29 cellular contexts compared by ENCODE assay signal in genomic region chr5:173279166-173279565, GRCh38. TPM values are rescaled to one million over a fixed set of nuclear protein-coding genes. Genes with fewer than 3 reads are reported as not detected.
A peak's percentile ranks its signal among the peaks of the same experiment; 100 is the strongest.
DNase-seq lines count a peak whose midpoint lies in the region; ATAC-seq and TF ChIP-seq lines count a peak whose summit lies in the region.
"Had no signal": no experiment of that assay in that cellular context is flagged by ENCODE, and none has a peak within 500 bp of the region (broad histone marks: within the 10 kb centered on the region; RNA-seq: fewer than 3 reads in every experiment).

No MANE protein-coding gene starts in this region.

- H3K36me3 ChIP-seq in cardiac muscle cell (no peaks in the 10 kb centered on the region), heart right ventricle (no peaks in the 10 kb centered on the region), right atrium auricular region (no peaks in the 10 kb centered on the region), A673 (ENCODE audit: insufficient read depth, low read length, poor library complexity, severe bottlenecking) (no peaks in the 10 kb centered on the region)
- H3K36me3 ChIP-seq: BE2C, BLaER1 had no signal

- DNase-seq in cardiac muscle cell (ENCODE audit: low read depth in 1 of 2, low spot score in 1 of 2) = no peak
- no peak for DNase-seq in cardiac septum (ENCODE audit: low spot score)
- DNase-seq in heart right ventricle = no peak
- DNase-seq in Right ventricle myocardium superior = no peak
- no peak for DNase-seq in right atrium auricular region (ENCODE audit: low spot score)
- DNase-seq in Right ventricle myocardium inferior (ENCODE audit: missing footprints) = no peak
- peak; percentile 2 for DNase-seq in islet precursor cell
- no peak for DNase-seq in A673 (ENCODE audit: low spot score)
- DNase-seq: ACHN; BE2C; C1 segment of cervical spinal cord; CD4-positive, alpha-beta memory T cell; CD4-positive, CD25-positive, alpha-beta regulatory T cell; CD8-positive, alpha-beta memory T cell; COR-L47; DMS 273 treated with DMSO at 0.1 percent for 48 hours; DMS153; DMS53; DMS79; DND-41; EL; GDM1 had no signal

- H3K27ac ChIP-seq in cardiac muscle cell (peak overlapping the region; percentile 86), heart right ventricle (peak overlapping the region in 8 of 10 donors; percentile 57 to 88 (median 80)), right atrium auricular region (peak overlapping the region; percentile 68 to 89), A673 (ENCODE audit: low read depth, low read length, poor library complexity, severe bottlenecking) (no peak overlapping the region)
- H3K27ac ChIP-seq: 22Rv1, A549, BLaER1 had no signal

- intact Hi-C loops in cardiac septum (cut with DNase I) (loop anchor here (2.0 kb wide), 2 partner anchors 34 to 44 kb away; partner anchors contain the start of gene NKX2-5), heart right ventricle (cut with DNase I) (loop anchor here in 6 of 10 donors (2.0 to 5.0 kb wide), 2 partner anchors 37 to 44 kb away; partner anchors contain the start of gene NKX2-5 (in 1 of the 6)), Right ventricle myocardium superior (cut with DNase I) (no loop called here), Right ventricle myocardium inferior (cut with DNase I) (loop anchor here (2.0 kb wide), 1 partner anchor 44 kb away; the partner anchor contains the start of gene NKX2-5), A673 (cut with micrococcal nuclease; ENCODE audit: unreplicated experiment) (no loop called here)

- no TSS peak for BruUV-seq in A673 (replicated peaks; lab: Mats Ljungman, UMichigan)

- CTCF ChIA-PET in A673 (lab: Charles Lee) = no interaction called here

- WGBS in heart right ventricle, 2 donors = 94 to 95% methylated on average over 5 of the region's 5 CpGs

- H3K4me1 ChIP-seq in cardiac muscle cell (ENCODE audit: low read depth) (peaks cover 29% of the 10 kb centered on the region), heart right ventricle (peaks cover 0 to 50% (median 7%) of the 10 kb centered on the region in 9 donors), right atrium auricular region (peaks cover 0 to 25% of the 10 kb centered on the region in 2 donors), A673 (ENCODE audit: insufficient read depth, low read length, poor library complexity, severe bottlenecking) (no peaks in the 10 kb centered on the region)
- H3K4me1 ChIP-seq: BE2C had no signal

- H3K9me3 ChIP-seq in cardiac muscle cell (ENCODE audit: low read depth) (no peaks in the 10 kb centered on the region), heart right ventricle (peaks cover 0 to 13% (median 0%) of the 10 kb centered on the region in 11 donors), right atrium auricular region (peaks cover 0 to 8% of the 10 kb centered on the region in 2 donors), A673 (ENCODE audit: low read depth, low read length, poor library complexity, severe bottlenecking) (peaks cover 4% of the 10 kb centered on the region)
- H3K9me3 ChIP-seq: BE2C had no signal

- ATAC-seq in heart right ventricle = no peak
- no peak for ATAC-seq in Right ventricle myocardium superior (ENCODE audit: poor library complexity)
- ATAC-seq in Right ventricle myocardium inferior = no peak
- ATAC-seq: A549, GM12878 had no signal

- POLR2A ChIA-PET in A673 (lab: Charles Lee; ENCODE audit: low non-redundant PET) = no interaction called here

- H3K27me3 ChIP-seq in cardiac muscle cell (no peaks in the 10 kb centered on the region), heart right ventricle (peaks cover 0 to 46% (median 20%) of the 10 kb centered on the region in 7 donors), right atrium auricular region (no peaks in the 10 kb centered on the region), A673 (replicated peaks; ENCODE audit: insufficient read depth, low read depth, low read length, poor library complexity) (no peaks in the 10 kb centered on the region)

- TF ChIP-seq CTCF in cardiac muscle cell (IDR thresholded peaks at IDR 0.05; ENCODE audit: low read depth, low read length) (no peak), heart right ventricle (IDR thresholded peaks at IDR 0.05) (no peak), right atrium auricular region (IDR thresholded peaks at IDR 0.05) (no peak), A673 (conservative IDR thresholded peaks at IDR 0.05; ENCODE audit: low read depth, low read length) (no peak)

- no peak overlapping the region for H3K4me3 ChIP-seq in cardiac muscle cell
- no peak overlapping the region for H3K4me3 ChIP-seq in heart right ventricle
- H3K4me3 ChIP-seq in right atrium auricular region = no peak overlapping the region
- H3K4me3 ChIP-seq in A673 (ENCODE audit: low read depth, low read length, poor library complexity, severe bottlenecking) = no peak overlapping the region
- H3K4me3 ChIP-seq: A549, BLaER1, GM12878 had no signal

RNA-seq across cellular contexts. Expression of gene NKX2-5, which starts 44.2 kb away (rescaled TPM):
- total RNA-seq in cardiac muscle cell (1,657 and 1,772 TPM in 2 replicates), cardiac septum (157 TPM), heart right ventricle (100 to 1,000 TPM; 137 to 295 (median 192) TPM), Right ventricle myocardium superior (260 TPM), right atrium auricular region (100 to 1,000 TPM; 285 to 402 TPM), Right ventricle myocardium inferior (261 TPM), A673 (2021) (10.6 and 12.5 TPM in 2 replicates)
- polyA plus RNA-seq in cardiac muscle cell (1,190 and 1,339 TPM in 2 replicates), heart right ventricle (100 to 1,000 TPM in 1 of 2 donors, 10 to 100 TPM in 1; 69.1 to 274 TPM)
- total RNA-seq: CD4-positive, alpha-beta memory T cell; CD4-positive, CD25-positive, alpha-beta regulatory T cell; G401; GM12878 had no signal
- polyA plus RNA-seq: AG04450; CD14-positive monocyte; CD4-positive, alpha-beta memory T cell; CD4-positive, CD25-positive, alpha-beta regulatory T cell; CD8-positive, alpha-beta memory T cell had no signal

RNA-seq across cellular contexts. Expression of gene STC2, which starts 49.0 kb away (rescaled TPM):
- 83.4 and 138 TPM in 2 replicates for total RNA-seq in cardiac muscle cell
- 45.1 and 65.2 TPM in 2 replicates for polyA plus RNA-seq in cardiac muscle cell
- total RNA-seq in cardiac septum = 6.0 TPM
- 10 to 100 TPM in 3 of 10 donors, 1 to 10 TPM in 7; 3.7 to 26.9 (median 6.8) TPM for total RNA-seq in heart right ventricle
- 1 to 10 TPM; 4.0 to 4.6 TPM for polyA plus RNA-seq in heart right ventricle
- total RNA-seq in Right ventricle myocardium superior = 9.6 TPM
- 10 to 100 TPM; 16.0 to 16.1 TPM for total RNA-seq in right atrium auricular region
- total RNA-seq in Right ventricle myocardium inferior = 10.4 TPM
- 19.2 and 21.4 TPM in 2 replicates for total RNA-seq in A673 (2021)
- total RNA-seq: CD4-positive, alpha-beta memory T cell; CD4-positive, CD25-positive, alpha-beta regulatory T cell had no signal
- polyA plus RNA-seq: CD14-positive monocyte; CD4-positive, alpha-beta memory T cell; CD4-positive, CD25-positive, alpha-beta regulatory T cell; CD8-positive, alpha-beta memory T cell had no signal

Comparison
In these comparisons a context has a peak if more than half of its experiments do, and no peak if none do; other contexts are left out.
1. intact Hi-C loops: an anchor here in cardiac septum (2.0 kb wide), heart right ventricle (2.0 to 5.0 kb wide) and Right ventricle myocardium inferior (2.0 kb wide); none called in Right ventricle myocardium superior and A673.
2. RNA of gene NKX2-5, which starts 44.2 kb away (total RNA-seq): 1,657 to 1,772 TPM in cardiac muscle cell, 285 to 402 TPM in right atrium auricular region, 261 TPM in Right ventricle myocardium inferior (single experiment), 260 TPM in Right ventricle myocardium superior (single experiment), 137 to 295 TPM in heart right ventricle and 157 TPM in cardiac septum (single experiment); 10.6 to 12.5 TPM in A673; every median in the first group is over 10 times any median in the second.